8 cellular contexts compared by ENCODE assay signal in genomic region chr18:906416-907170, GRCh38. TPM values are rescaled to one million over a fixed set of nuclear protein-coding genes. Genes with fewer than 3 reads are reported as not detected.
DNase-seq lines count a peak whose midpoint lies in the region; ATAC-seq and TF ChIP-seq lines count a peak whose summit lies in the region.

No MANE protein-coding gene starts in this region.

- H3K4me3 ChIP-seq in GM23338 (peak overlapping the region; percentile 76), rectal smooth muscle tissue (ENCODE audit: low read length) (peak overlapping the region; percentile 21)
- H3K4me3 ChIP-seq in effector memory CD4-positive, alpha-beta T cell (ENCODE audit: insufficient read depth, low read depth, low read length, poor library complexity, severe bottlenecking), result peak overlapping the region; percentile 45

- peaks cover 19% of the 10 kb centered on the region for H3K4me1 Mint-ChIP-seq in GM23338

- H3K9me2 ChIP-seq in GM23338 (ENCODE audit: insufficient read depth), result no peaks in the 10 kb centered on the region

- DNase-seq in GM23338 (ENCODE audit: low spot score), result peak; percentile 91
- DNase-seq in NCI-H2227 (lab: John Stamatoyannopoulos, UW; ENCODE audit: unreplicated experiment), result peak; percentile 29
- DNase-seq in effector memory CD4-positive, alpha-beta T cell, result no peak
- DNase-seq in stimulated activated CD8-positive, alpha-beta memory T cell treated with anti-CD3 and anti-CD28 coated beads, Interleukin-4, amount 100 ng/mL, for 48 hours, result no peak

- H3K4me1 ChIP-seq in GM23338 (ENCODE audit: insufficient read depth) (peaks cover 23% of the 10 kb centered on the region), rectal smooth muscle tissue (ENCODE audit: control insufficient read depth, insufficient read depth, low read length) (no peaks in the 10 kb centered on the region)
- H3K4me1 ChIP-seq in effector memory CD4-positive, alpha-beta T cell (ENCODE audit: control insufficient read depth, insufficient read depth, low read length, poor library complexity, severe bottlenecking), result peaks cover 11% of the 10 kb centered on the region

- H3K4me3 Mint-ChIP-seq in GM23338, result peak overlapping the region; percentile 68

- peak overlapping the region; percentile 96 for H2AFZ ChIP-seq in GM23338

- peaks cover 3% of the 10 kb centered on the region; the same call in 2 of the 3 replicates for H3K9me3 Mint-ChIP-seq in GM23338

- H3K27me3 Mint-ChIP-seq in GM23338 (ENCODE audit: insufficient read depth, low read depth, poor library complexity), result peaks cover 95% of the 10 kb centered on the region

- TF ChIP-seq CTCF in GM23338 (conservative IDR thresholded peaks at IDR 0.05; ENCODE audit: low read depth in 2 of 2), result no peak

- peak overlapping the region; percentile 97 for H3K4me2 ChIP-seq in GM23338

- peaks cover 18% of the 10 kb centered on the region for H4K20me1 ChIP-seq in GM23338 (replicated peaks; ENCODE audit: insufficient read depth)

- H3F3A ChIP-seq in GM23338 (replicated peaks; ENCODE audit: low read depth), result 0 out of 2 replicates have a peak, but pooled peaks cover 12% of the 10 kb centered on the region

- no peaks in the 10 kb centered on the region for H3K79me2 ChIP-seq in GM23338 (replicated peaks; ENCODE audit: insufficient read depth)

- H3K36me3 ChIP-seq in GM23338 (ENCODE audit: insufficient read depth) (no peaks in the 10 kb centered on the region), rectal smooth muscle tissue (ENCODE audit: control insufficient read depth, insufficient read depth, low read length) (no peaks in the 10 kb centered on the region)
- H3K36me3 ChIP-seq in effector memory CD4-positive, alpha-beta T cell (ENCODE audit: control insufficient read depth, insufficient read depth, low read length), result no peaks in the 10 kb centered on the region

- H3K27me3 ChIP-seq in GM23338 (ENCODE audit: insufficient read depth) (peaks cover 100% of the 10 kb centered on the region), rectal smooth muscle tissue (ENCODE audit: control insufficient read depth, insufficient read depth, low read length) (peaks cover 40% of the 10 kb centered on the region)
- H3K27me3 ChIP-seq in effector memory CD4-positive, alpha-beta T cell (replicated peaks; ENCODE audit: control insufficient read depth, insufficient read depth, low read length, poor library complexity, severe bottlenecking), result peaks cover 54% of the 10 kb centered on the region

- no peaks in the 10 kb centered on the region; the same call in 2 of the 3 replicates for H3K36me3 Mint-ChIP-seq in GM23338 (ENCODE audit: low read depth)

- H3K27ac Mint-ChIP-seq in GM23338, result no peak overlapping the region

- H3K27ac ChIP-seq in GM23338 (ENCODE audit: low read depth) (no peak overlapping the region), rectal smooth muscle tissue (ENCODE audit: low read depth, low read length) (no peak overlapping the region)
- no peak overlapping the region for H3K27ac ChIP-seq in effector memory CD4-positive, alpha-beta T cell (ENCODE audit: insufficient read depth, low read length, poor library complexity, severe bottlenecking)

- no peaks in the 10 kb centered on the region for H3K9me3 ChIP-seq in effector memory CD4-positive, alpha-beta T cell (ENCODE audit: control insufficient read depth, low read length)

- no peak overlapping the region for H3K9ac ChIP-seq in rectal smooth muscle tissue (ENCODE audit: low read length)

- ATAC-seq in GM23338, result peak; percentile 38
- ATAC-seq in activated CD4-positive, CD25-positive, alpha-beta regulatory T cell treated with anti-CD3 and anti-CD28 coated beads, Interleukin-2, amount 50 U/mL, for 24 hours, result no peak
- ATAC-seq in GM18867 (IDR thresholded peaks at IDR 0.05; ENCODE audit: unreplicated experiment), result no peak
- no peak for ATAC-seq in GM19351 (IDR thresholded peaks at IDR 0.05; ENCODE audit: unreplicated experiment)

TF ChIP-seq in GM23338, 12 proteins besides CTCF, POLR2A, EP300 and RAD21:
- TF ChIP-seq NANOG (IDR thresholded peaks at IDR 0.05; ENCODE audit: borderline replicate concordance) (no peak), EZH2 (IDR thresholded peaks at IDR 0.05; ENCODE audit: low read depth, unreplicated experiment) (peak; percentile 88)

RNA-seq across cellular contexts. Expression of gene ADCYAP1, which starts 1.9 kb away (rescaled TPM):
- total RNA-seq in GM23338 (2014; rRNA removed; shearing (Covaris generic)), result not detected in 2 replicates
- 0.09 TPM in 1 of 2 replicates, not detected in the other for polyA plus RNA-seq in GM23338 (2016; fragmentation: Nextera tagmentation; extraction: Ambion mirVana)

Comparison
In these comparisons a context has a peak if more than half of its experiments do, and no peak if none do; other contexts are left out.
1. DNase-seq: peak in GM23338 (single experiment) and NCI-H2227 (single experiment); none in effector memory CD4-positive, alpha-beta T cell (0 of 3) and stimulated activated CD8-positive, alpha-beta memory T cell treated with anti-CD3 and anti-CD28 coated beads, Interleukin-4, amount 100 ng/mL, for 48 hours (single experiment).
2. H3K4me3 ChIP-seq: peak in every context shown above with its lines; median percentile 76 in GM23338; 45 in effector memory CD4-positive, alpha-beta T cell; 21 in rectal smooth muscle tissue.